Comparison of ENCODE assay signal across 11 cellular contexts in the genomic region with DNA sequence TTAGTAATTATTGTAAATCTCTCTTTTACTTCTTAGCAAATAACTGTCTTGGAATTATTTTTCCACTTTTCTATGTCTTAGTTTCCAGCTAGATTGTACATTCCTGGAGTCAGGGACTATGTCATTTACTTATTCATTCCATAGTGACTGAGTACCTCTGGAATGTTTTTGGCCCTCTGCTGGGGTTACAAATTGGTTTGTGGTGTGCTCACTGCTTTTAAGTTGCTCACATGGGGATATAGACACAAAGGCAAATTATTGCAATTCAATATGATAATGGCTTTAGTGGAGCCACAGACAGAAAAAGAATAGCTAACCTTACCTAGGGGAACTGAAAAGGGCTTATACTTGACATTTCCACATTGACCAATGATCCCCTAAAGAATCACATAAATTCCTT.
A peak's percentile ranks its signal among the peaks of the same experiment; 100 is the strongest.
DNase-seq lines count a peak whose midpoint lies in the region; TF ChIP-seq lines count a peak whose summit lies in the region.
"Had no signal": no experiment of that assay in that cellular context is flagged by ENCODE, and none has a peak within 500 bp of the region (broad histone marks: within the 10 kb centered on the region; RNA-seq: fewer than 3 reads in every experiment).

No MANE protein-coding gene starts in this region.

- H3K4me1 ChIP-seq in mesodermal cell (ENCODE audit: control insufficient read depth, insufficient read depth, low read length, poor library complexity, severe bottlenecking): peaks cover 17% of the 10 kb centered on the region

- H3K27ac ChIP-seq in mesodermal cell (ENCODE audit: low read depth, low read length, severe bottlenecking): peak overlapping the region; percentile 82

- no peaks in the 10 kb centered on the region for H3K9me3 ChIP-seq in mesodermal cell (ENCODE audit: control insufficient read depth, low read length)

- DNase-seq in AG20443 (ENCODE audit: low spot score) (peak; percentile 86), LHCN-M2 (ENCODE audit: low read depth) (peak; percentile 96), cardiac fibroblast (ENCODE audit: low read depth in 2 of 2) (peak; percentile 90 to 96), lower leg skin (ENCODE audit: low spot score in 2 of 2) (no peak), T-helper 1 cell (no peak), activated gamma-delta T cell treated with Interleukin-2 at 50 U/mL for 16 hours (no peak)
- no peak for DNase-seq in stimulated activated CD8-positive, alpha-beta memory T cell treated with anti-CD3 and anti-CD28 coated beads, Interleukin-4, amount 100 ng/mL, for 48 hours
- DNase-seq: activated T-cell treated with anti-CD3 and anti-CD28 coated beads, Interleukin-2, amount 50 U/mL, for 24 hours; cerebellar nuclear complex; NK-92 treated with Interleukin-12 subunit alpha and Interleukin-12 subunit beta, amount 100 ng/mL, for 24 hours had no signal

- peak; percentile 21 for TF ChIP-seq CTCF in cardiac fibroblast (IDR thresholded peaks at IDR 0.05; ENCODE audit: low read depth, low read length)
- TF ChIP-seq CTCF in lower leg skin (IDR thresholded peaks at IDR 0.05): no peak

- intact Hi-C loops in lower leg skin (cut with DNase I; ENCODE audit: low total_unique reads): no loop called here

- no peaks in the 10 kb centered on the region for H3K36me3 ChIP-seq in mesodermal cell (ENCODE audit: control insufficient read depth, insufficient read depth, low read length)

- H3K4me3 ChIP-seq in cardiac fibroblast (replicated peaks in 1 of 2; ENCODE audit: low read depth in 2 of 2, low read length in 2 of 2): no peak overlapping the region
- no peak overlapping the region for H3K4me3 ChIP-seq in mesodermal cell (ENCODE audit: extremely low read depth, insufficient read depth, low read length, poor library complexity, severe bottlenecking)
- no peak overlapping the region for H3K4me3 ChIP-seq in lower leg skin (ENCODE audit: low read depth, poor library complexity, severe bottlenecking)

- TF ChIP-seq POLR2A in lower leg skin (IDR thresholded peaks at IDR 0.05): no peak

Comparison
In these comparisons a context has a peak if more than half of its experiments do, and no peak if none do; other contexts are left out.
1. DNase-seq: peak in AG20443 (single experiment), LHCN-M2 (single experiment) and cardiac fibroblast (2 of 2); none in lower leg skin (0 of 2), stimulated activated CD8-positive, alpha-beta memory T cell treated with anti-CD3 and anti-CD28 coated beads, Interleukin-4, amount 100 ng/mL, for 48 hours (single experiment), T-helper 1 cell (0 of 5) and activated gamma-delta T cell treated with Interleukin-2 at 50 U/mL for 16 hours (single experiment).